13 cellular contexts compared by ENCODE assay signal in the genomic region with DNA sequence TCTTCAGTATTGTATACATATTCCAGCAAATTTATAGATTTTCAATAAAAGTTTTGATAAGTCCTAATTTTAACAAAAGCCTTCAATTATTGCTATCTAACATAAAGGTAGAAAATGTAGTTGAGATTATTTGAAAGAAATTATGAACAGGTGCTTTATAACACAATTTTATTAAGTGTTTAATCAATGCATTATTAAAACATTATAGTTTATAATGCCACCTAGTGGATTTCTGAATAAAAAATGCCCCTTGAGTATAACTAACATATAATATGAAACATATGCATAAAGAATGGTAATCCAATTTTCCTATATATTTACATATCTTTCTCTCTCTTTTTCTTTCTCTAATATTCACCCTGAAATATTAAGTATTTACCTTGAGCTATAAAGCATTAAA.
DNase-seq lines count a peak whose midpoint lies in the region; ATAC-seq, FAIRE-seq and TF ChIP-seq lines count a peak whose summit lies in the region.
"Had no signal": no experiment of that assay in that cellular context is flagged by ENCODE, and none has a peak within 500 bp of the region (broad histone marks: within the 10 kb centered on the region; RNA-seq: fewer than 3 reads in every experiment).

No MANE protein-coding gene starts in this region.

- FAIRE-seq in A204.1 (lab: Jason Lieb, UNC) (peak; percentile 96), RCC 7860 (lab: Jason Lieb, UNC) (peak; percentile 25)
- FAIRE-seq: K562 had no signal

- DNase-seq in EL (peak; percentile 1), RCC 7860 (ENCODE audit: low spot score) (no peak), fibroblast of the conjunctiva (ENCODE audit: low read depth) (peak; percentile 1), HPDE6-E6E7 (ENCODE audit: extremely low spot score) (no peak), NCI-H128 (lab: John Stamatoyannopoulos, UW; ENCODE audit: unreplicated experiment) (no peak), lower leg skin (ENCODE audit: low spot score in 2 of 2) (no peak)
- DNase-seq: activated effector memory CD4-positive, alpha-beta T cell treated with anti-CD3 and anti-CD28 coated beads, Interleukin-2, amount 50 U/mL, for 16 hours; DMS79 had no signal

- no peak for ATAC-seq in GM18502 (IDR thresholded peaks at IDR 0.05; ENCODE audit: poor library complexity, unreplicated experiment)
- ATAC-seq: activated CD4-positive, CD25-positive, alpha-beta regulatory T cell treated with anti-CD3 and anti-CD28 coated beads, Interleukin-2, amount 50 U/mL, for 24 hours; K562 had no signal

- TF ChIP-seq POLR2A in lower leg skin (IDR thresholded peaks at IDR 0.05) = no peak

- intact Hi-C loops in lower leg skin (cut with DNase I; ENCODE audit: low total_unique reads) = no loop called here

- H3K4me3 ChIP-seq in lower leg skin (ENCODE audit: low read depth, poor library complexity, severe bottlenecking) = no peak overlapping the region
- H3K4me3 ChIP-seq: K562, suprapubic skin had no signal

- no peak for TF ChIP-seq CTCF in lower leg skin (IDR thresholded peaks at IDR 0.05)

Comparison
In these comparisons a context has a peak if more than half of its experiments do, and no peak if none do; other contexts are left out.
1. DNase-seq: peak in EL (single experiment) and fibroblast of the conjunctiva (single experiment); none in RCC 7860 (single experiment), HPDE6-E6E7 (single experiment), NCI-H128 (single experiment) and lower leg skin (0 of 2).